Comparison of ENCODE assay signal across 11 cellular contexts in the genomic region with DNA sequence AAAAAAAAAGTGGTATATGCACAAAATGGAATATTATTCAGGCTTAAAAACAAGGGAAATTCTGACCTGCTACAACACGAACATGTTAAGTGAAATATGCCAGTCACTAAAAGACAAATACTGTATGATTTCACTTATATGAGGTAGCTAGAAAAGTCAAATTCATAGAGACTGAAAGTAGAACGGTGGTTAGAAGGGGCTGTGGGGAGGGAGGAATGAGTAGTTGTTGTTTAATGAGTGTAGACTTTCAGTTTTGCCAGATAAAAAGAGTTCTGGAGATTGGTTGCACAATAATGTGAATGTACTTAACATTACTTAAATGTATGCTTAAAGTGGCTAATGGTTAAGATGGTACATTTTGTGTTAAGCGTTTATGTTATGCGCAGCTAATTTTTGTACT.
DNase-seq lines count a peak whose midpoint lies in the region; ATAC-seq and TF ChIP-seq lines count a peak whose summit lies in the region.
"Had no signal": no experiment of that assay in that cellular context is flagged by ENCODE, and none has a peak within 500 bp of the region (broad histone marks: within the 10 kb centered on the region; RNA-seq: fewer than 3 reads in every experiment).

No MANE protein-coding gene starts in this region.

- peaks cover 1% of the 10 kb centered on the region for H3K9me3 Mint-ChIP-seq in activated naive CD8-positive, alpha-beta T cell treated with anti-CD3 and anti-CD28 coated beads, Interleukin-2, amount 10 ng/mL, durations not matched to agents 7 days and 5 days

- ATAC-seq in activated CD4-positive, CD25-positive, alpha-beta regulatory T cell treated with anti-CD3 and anti-CD28 coated beads, Interleukin-2, amount 50 U/mL, for 24 hours, result peak; percentile 84 to 85
- peak; percentile 55 for ATAC-seq in GM21528 (IDR thresholded peaks at IDR 0.05; ENCODE audit: low FRiP score, unreplicated experiment)
- ATAC-seq in HG03280 (IDR thresholded peaks at IDR 0.05; ENCODE audit: unreplicated experiment), result peak; percentile 65
- peak; percentile 28 for ATAC-seq in activated naive CD8-positive, alpha-beta T cell treated with anti-CD3 and anti-CD28 coated beads, Interleukin-2, amount 10 ng/mL, durations not matched to agents 7 days and 5 days (ENCODE audit: low read depth)

- CTCF ChIA-PET in RWPE1 (lab: Yijun Ruan, JAX), result no interaction called here

- peaks cover 48% of the 10 kb centered on the region for H3K4me1 Mint-ChIP-seq in activated naive CD8-positive, alpha-beta T cell treated with anti-CD3 and anti-CD28 coated beads, Interleukin-2, amount 10 ng/mL, durations not matched to agents 7 days and 5 days

- no peak for DNase-seq in activated CD4-positive, CD25-positive, alpha-beta regulatory T cell treated with anti-CD3 and anti-CD28 coated beads, Interleukin-2, amount 50 U/mL, for 72 hours
- no peak for DNase-seq in activated naive CD8-positive, alpha-beta T cell treated with anti-CD3 and anti-CD28 coated beads, Interleukin-2, amount 10 ng/mL, durations not matched to agents 7 days and 5 days
- DNase-seq in GM20000 (ENCODE audit: low spot score) (no peak), RWPE1 (ENCODE audit: low spot score) (no peak), medulla oblongata (ENCODE audit: extremely low spot score) (no peak)
- DNase-seq: 8988T, DND-41, NCI-H1417 had no signal

- TF ChIP-seq CTCF in GM20000 (IDR thresholded peaks at IDR 0.05; ENCODE audit: extremely low read depth, missing control alignments) (no peak), RWPE1 (conservative IDR thresholded peaks at IDR 0.05; ENCODE audit: low read depth) (no peak)

- H3K36me3 Mint-ChIP-seq in activated naive CD8-positive, alpha-beta T cell treated with anti-CD3 and anti-CD28 coated beads, Interleukin-2, amount 10 ng/mL, durations not matched to agents 7 days and 5 days, result peaks cover 13% of the 10 kb centered on the region

- no peak overlapping the region for H3K27ac ChIP-seq in RWPE1

- peak overlapping the region; percentile 61 for H3K4me3 Mint-ChIP-seq in activated naive CD8-positive, alpha-beta T cell treated with anti-CD3 and anti-CD28 coated beads, Interleukin-2, amount 10 ng/mL, durations not matched to agents 7 days and 5 days

- POLR2A ChIA-PET in activated naive CD8-positive, alpha-beta T cell treated with anti-CD3 and anti-CD28 coated beads, Interleukin-2, amount 10 ng/mL, durations not matched to agents 7 days and 5 days (lab: Charles Lee), result interaction anchor here (0.9 to 1.0 kb wide), 2 partner anchors 43 to 69 kb away, joined by 3 read pairs; no protein-coding TSS in a partner anchor
- POLR2A ChIA-PET in RWPE1 (lab: Yijun Ruan, JAX; ENCODE audit: low non-redundant PET), result no interaction called here

- H3K27ac Mint-ChIP-seq in activated naive CD8-positive, alpha-beta T cell treated with anti-CD3 and anti-CD28 coated beads, Interleukin-2, amount 10 ng/mL, durations not matched to agents 7 days and 5 days, result peak overlapping the region; percentile 67

- H3K27me3 Mint-ChIP-seq in activated naive CD8-positive, alpha-beta T cell treated with anti-CD3 and anti-CD28 coated beads, Interleukin-2, amount 10 ng/mL, durations not matched to agents 7 days and 5 days, result peaks cover 10% of the 10 kb centered on the region

Comparison
In these comparisons a context has a peak if more than half of its experiments do, and no peak if none do; other contexts are left out.
1. ATAC-seq: peak in every context shown above with its lines; median percentile 84 in activated CD4-positive, CD25-positive, alpha-beta regulatory T cell treated with anti-CD3 and anti-CD28 coated beads, Interleukin-2, amount 50 U/mL, for 24 hours; 65 in HG03280; 55 in GM21528; 28 in activated naive CD8-positive, alpha-beta T cell treated with anti-CD3 and anti-CD28 coated beads, Interleukin-2, amount 10 ng/mL, durations not matched to agents 7 days and 5 days.